In genomic region chr6:166496460-166496859, GRCh38 we compare ENCODE assay signal across 20 cellular contexts.
"Had no signal": no experiment of that assay in that cellular context is flagged by ENCODE, and none has a peak within 500 bp of the region (broad histone marks: within the 10 kb centered on the region; RNA-seq: fewer than 3 reads in every experiment).

No MANE protein-coding gene starts in this region.

- ATAC-seq: activated CD4-positive, CD25-positive, alpha-beta regulatory T cell treated with anti-CD3 and anti-CD28 coated beads, Interleukin-2, amount 50 U/mL, for 24 hours; left ventricle myocardium superior; natural killer cell; right cardiac atrium; stimulated activated naive CD8-positive, alpha-beta T cell treated with anti-CD3 and anti-CD28 coated beads, Interleukin-15, Interleukin-2, amounts not matched to agents 100 U/mL and 50 U/mL, for 24 hours had no signal

- DNase-seq: activated CD4-positive, alpha-beta T cell treated with anti-CD3 and anti-CD28 coated beads, Interleukin-2, amount 50 U/mL, for 1 hour; activated CD8-positive, alpha-beta memory T cell treated with anti-CD3 and anti-CD28 coated beads for 24 hours; activated gamma-delta T cell treated with Interleukin-2 at 50 U/mL for 16 hours; activated naive CD8-positive, alpha-beta T cell treated with anti-CD3 and anti-CD28 coated beads for 36 hours; cortex of kidney; effector CD4-positive, alpha-beta T cell; kidney; left ventricle myocardium superior; natural killer cell; nucleus accumbens; right cardiac atrium; stimulated activated CD4-positive, alpha-beta T cell treated with anti-CD3 and anti-CD28 coated beads, Interleukin-4, amount 100 ng/mL, for 4 hours; stimulated activated CD8-positive, alpha-beta memory T cell treated with anti-CD3 and anti-CD28 coated beads, Interleukin-4, amount 100 ng/mL, for 48 hours; stimulated activated naive CD8-positive, alpha-beta T cell treated with anti-CD3 and anti-CD28 coated beads, Interleukin-15, Interleukin-2, amounts not matched to agents 100 U/mL and 50 U/mL, for 24 hours; testis had no signal

- H3K4me3 ChIP-seq: esophagus muscularis mucosa, hepatocyte, prostate gland, smooth muscle cell, testis had no signal

- H3K4me2 ChIP-seq: hepatocyte, smooth muscle cell had no signal

- H3K4me1 ChIP-seq: prostate gland had no signal

- H3K27ac ChIP-seq: esophagus muscularis mucosa, hepatocyte, prostate gland, testis had no signal

- H3K79me2 ChIP-seq: hepatocyte had no signal

- H3K9me3 ChIP-seq: esophagus muscularis mucosa, prostate gland, testis had no signal

- H3K27me3 ChIP-seq: esophagus muscularis mucosa, hepatocyte, testis had no signal

- H2AFZ ChIP-seq: hepatocyte had no signal
